1 cellular context compared by ENCODE assay signal in genomic region chr19:34362679-34363069, GRCh38.
TF ChIP-seq lines count a peak whose summit lies in the region.

No MANE protein-coding gene starts in this region.

TF ChIP-seq in HepG2, 621 proteins besides CTCF, POLR2A, EP300 and RAD21 (continued from another document):
- TF ChIP-seq HNF1B (CRISPR knock-in tag; IDR thresholded peaks at IDR 0.05): 0 out of 2 replicates have a peak, but pooled peaks have one; percentile 20
